10 cellular contexts compared by ENCODE assay signal in the genomic region with DNA sequence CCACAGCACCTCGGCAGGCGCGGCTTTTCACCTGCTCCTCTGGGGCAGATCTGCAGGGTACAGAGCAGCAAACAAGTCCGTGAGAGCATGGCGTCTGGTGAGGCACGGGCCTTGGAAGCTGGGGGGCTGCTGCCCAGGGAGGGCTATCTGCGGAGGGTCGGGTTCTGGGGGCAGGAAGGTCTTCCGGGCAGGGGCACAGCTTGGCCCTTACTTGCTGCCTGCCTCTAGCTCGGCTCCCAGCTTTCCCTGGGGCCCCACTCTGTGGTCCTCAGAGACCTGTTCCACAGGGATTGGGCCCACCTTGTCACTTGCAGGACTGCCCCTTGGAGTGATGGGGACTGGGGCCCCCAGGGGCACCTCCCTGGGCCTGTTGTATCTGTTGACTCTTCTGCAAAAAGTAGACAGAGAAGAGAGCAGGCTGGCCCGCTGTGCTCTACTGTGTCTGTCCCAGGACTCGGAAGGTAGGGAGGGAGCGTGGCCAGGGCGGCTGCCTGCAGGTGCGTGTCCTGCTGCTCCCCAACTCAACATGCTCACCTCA.
DNase-seq lines count a peak whose midpoint lies in the region; ATAC-seq and TF ChIP-seq lines count a peak whose summit lies in the region.
"Had no signal": no experiment of that assay in that cellular context is flagged by ENCODE, and none has a peak within 500 bp of the region (broad histone marks: within the 10 kb centered on the region; RNA-seq: fewer than 3 reads in every experiment).

No MANE protein-coding gene starts in this region.

- WGBS in esophagus squamous epithelium, 2 donors, result 20 to 74% methylated on average over 1 to 3 of the region's 15 CpGs
- WGBS in sigmoid colon, 2 donors, result 92 to 93% methylated on average over 15 of the region's 15 CpGs

- no peaks in the 10 kb centered on the region; the same call in 1 of the 2 replicates for H3K36me3 ChIP-seq in Panc1 (ENCODE audit: control insufficient read depth, insufficient read depth, low read length)
- H3K36me3 ChIP-seq in esophagus squamous epithelium, result peaks cover 0 to 18% (median 0%) of the 10 kb centered on the region in 3 donors
- peaks cover 0 to 14% (median 5%) of the 10 kb centered on the region in 4 donors for H3K36me3 ChIP-seq in sigmoid colon

- in situ Hi-C loops in Panc1 (cut with HindIII; ENCODE audit: low pct_unique_long_range_greater_than_20kb, low sequenced_read_pairs), result no loop called here

- no peaks in the 10 kb centered on the region for H3K27me3 Mint-ChIP-seq in Calu3 (ENCODE audit: unreplicated experiment)

- H3K9me3 Mint-ChIP-seq in Calu3 (ENCODE audit: low read depth, unreplicated experiment), result no peaks in the 10 kb centered on the region

- H3K9me3 ChIP-seq in Panc1 (ENCODE audit: control insufficient read depth, insufficient read depth, low read depth, low read length) (no peaks in the 10 kb centered on the region), esophagus squamous epithelium (no peaks in the 10 kb centered on the region), sigmoid colon (no peaks in the 10 kb centered on the region)
- H3K9me3 ChIP-seq: right lobe of liver had no signal

- BruUV-seq in Calu3 (replicated peaks; lab: Mats Ljungman, UMichigan) (no TSS peak), Panc1 (replicated peaks; lab: Mats Ljungman, UMichigan) (no TSS peak)

- DNase-seq in Calu3, result no peak
- no peak for DNase-seq in Panc1 (ENCODE audit: low read depth, low spot score)
- no peak for DNase-seq in esophagus squamous epithelium (lab: John Stamatoyannopoulos, UW)
- DNase-seq in sigmoid colon, result peak; percentile 64
- no peak for DNase-seq in iPS-NIHi7 (ENCODE audit: extremely low spot score)
- no peak for DNase-seq in NCI-H1694 treated with DMSO at 0.1 percent for 48 hours (lab: John Stamatoyannopoulos, UW)
- no peak for DNase-seq in D341Med (ENCODE audit: low spot score)
- no peak for DNase-seq in stimulated activated CD4-positive, alpha-beta T cell treated with anti-CD3 and anti-CD28 coated beads, Interleukin-1b, Interleukin-23, amount 100 ng/mL, for 48 hours
- DNase-seq: NCI-H526 treated with DMSO at 0.1 percent for 48 hours had no signal

- peaks cover 45% of the 10 kb centered on the region for H3K36me3 Mint-ChIP-seq in Calu3 (ENCODE audit: insufficient read depth, unreplicated experiment)

- H3K4me1 ChIP-seq in Panc1 (ENCODE audit: control insufficient read depth, insufficient read depth, low read length), result peaks cover 49% of the 10 kb centered on the region
- peaks cover 31 to 86% (median 63%) of the 10 kb centered on the region in 3 donors for H3K4me1 ChIP-seq in esophagus squamous epithelium
- peaks cover 0 to 58% (median 52%) of the 10 kb centered on the region in 4 donors for H3K4me1 ChIP-seq in sigmoid colon

- H3K4me3 ChIP-seq in Panc1 (ENCODE audit: low read depth in 2 of 2, low read length in 2 of 2) (no peak overlapping the region), esophagus squamous epithelium (no peak overlapping the region), sigmoid colon (no peak overlapping the region)
- H3K4me3 ChIP-seq: right lobe of liver had no signal

- POLR2A ChIA-PET in Panc1 (lab: Charles Lee), result no interaction called here

- H3K27ac Mint-ChIP-seq in Calu3 (ENCODE audit: unreplicated experiment), result peak overlapping the region; percentile 55

- CTCF ChIA-PET in Calu3 (lab: Charles Lee) (interaction anchor here (0.9 to 1.7 kb wide), 5 partner anchors 15 to 202 kb away, joined by 3 to 11 read pairs (median 4); no protein-coding TSS in a partner anchor), Panc1 (lab: Charles Lee) (no interaction called here)

- ATAC-seq in Panc1, result peak; percentile 27

- intact Hi-C loops in Calu3 (cut with micrococcal nuclease; ENCODE audit: unreplicated experiment) (no loop called here), Panc1 (cut with micrococcal nuclease; ENCODE audit: unreplicated experiment) (no loop called here), esophagus squamous epithelium (cut with DNase I) (no loop called here), sigmoid colon (cut with DNase I) (no loop called here)

- peak overlapping the region; percentile 54 for H3K4me3 Mint-ChIP-seq in Calu3 (ENCODE audit: low read depth, unreplicated experiment)

- no peaks in the 10 kb centered on the region for H3K27me3 ChIP-seq in Panc1 (ENCODE audit: control insufficient read depth, insufficient read depth, low read length)
- H3K27me3 ChIP-seq in esophagus squamous epithelium, result no peaks in the 10 kb centered on the region
- H3K27me3 ChIP-seq in sigmoid colon, result no peaks in the 10 kb centered on the region
- H3K27me3 ChIP-seq: right lobe of liver had no signal

- peaks cover 30% of the 10 kb centered on the region for H3K4me1 Mint-ChIP-seq in Calu3 (ENCODE audit: low read depth, unreplicated experiment)

- TF ChIP-seq POLR2A in esophagus squamous epithelium (IDR thresholded peaks at IDR 0.05), result no peak
- no peak for TF ChIP-seq POLR2A in sigmoid colon (IDR thresholded peaks at IDR 0.05)

- H3K27ac ChIP-seq in Panc1 (ENCODE audit: low read length), result peak overlapping the region; percentile 82
- H3K27ac ChIP-seq in esophagus squamous epithelium, result peak overlapping the region; percentile 89 to 93 (median 91)
- H3K27ac ChIP-seq in sigmoid colon, result peak overlapping the region; percentile 74 to 90 (median 82)
- H3K27ac ChIP-seq: right lobe of liver had no signal

- no peak for TF ChIP-seq EP300 in sigmoid colon (IDR thresholded peaks at IDR 0.05)

- no peak for TF ChIP-seq CTCF in Calu3 (IDR thresholded peaks at IDR 0.05; ENCODE audit: unreplicated experiment)
- TF ChIP-seq CTCF in Panc1 (IDR thresholded peaks at IDR 0.05), result no peak
- no peak for TF ChIP-seq CTCF in esophagus squamous epithelium (IDR thresholded peaks at IDR 0.05)
- no peak for TF ChIP-seq CTCF in sigmoid colon (IDR thresholded peaks at IDR 0.05)
